Comparison of ENCODE assay signal across 35 cellular contexts in genomic region chr10:36168777-36169176, GRCh38.
A peak's percentile ranks its signal among the peaks of the same experiment; 100 is the strongest.
DNase-seq lines count a peak whose midpoint lies in the region; ATAC-seq and TF ChIP-seq lines count a peak whose summit lies in the region.
"Had no signal": no experiment of that assay in that cellular context is flagged by ENCODE, and none has a peak within 500 bp of the region (broad histone marks: within the 10 kb centered on the region; RNA-seq: fewer than 3 reads in every experiment).

No MANE protein-coding gene starts in this region.

- peaks cover 48% of the 10 kb centered on the region for H3K4me1 ChIP-seq in GM23338 (ENCODE audit: insufficient read depth)
- H3K4me1 ChIP-seq in endodermal cell (ENCODE audit: control insufficient read depth, insufficient read depth, low read length) = peaks cover 7% of the 10 kb centered on the region
- H3K4me1 ChIP-seq in mesendoderm (ENCODE audit: control insufficient read depth, low read depth, low read length) = no peaks in the 10 kb centered on the region
- peaks cover 0 to 7% of the 10 kb centered on the region in 2 experiments for H3K4me1 ChIP-seq in trophoblast cell (ENCODE audit: control insufficient read depth in 1 of 2, insufficient read depth in 2 of 2, low read length in 2 of 2)
- H3K4me1 ChIP-seq: BE2C, Caco-2 had no signal

- H3K27ac Mint-ChIP-seq in GM23338 = no peak overlapping the region
- H3K27ac Mint-ChIP-seq in endodermal cell = peak overlapping the region; percentile 21
- H3K27ac Mint-ChIP-seq: B cell; CD14-positive monocyte; CD4-positive, alpha-beta memory T cell; CD4-positive, alpha-beta T cell; CD4-positive, CD25-positive, alpha-beta regulatory T cell; CD8-positive, alpha-beta memory T cell; CD8-positive, alpha-beta T cell had no signal

- H3K4me3 Mint-ChIP-seq in GM23338 = no peak overlapping the region
- H3K4me3 Mint-ChIP-seq in endodermal cell = no peak overlapping the region
- H3K4me3 Mint-ChIP-seq: B cell; CD14-positive monocyte; CD4-positive, alpha-beta memory T cell; CD4-positive, alpha-beta T cell; CD4-positive, CD25-positive, alpha-beta regulatory T cell; CD8-positive, alpha-beta memory T cell; CD8-positive, alpha-beta T cell had no signal

- H3K18ac ChIP-seq in mesendoderm (ENCODE audit: low read length) (no peak overlapping the region), trophoblast cell (ENCODE audit: low read length) (no peak overlapping the region)

- no peak overlapping the region for H4K12ac ChIP-seq in trophoblast cell (ENCODE audit: low read depth, low read length)

- H3K27me3 Mint-ChIP-seq in GM23338 (ENCODE audit: insufficient read depth, low read depth, poor library complexity) = no peaks in the 10 kb centered on the region
- no peaks in the 10 kb centered on the region for H3K27me3 Mint-ChIP-seq in endodermal cell (ENCODE audit: insufficient read depth)
- H3K27me3 Mint-ChIP-seq: B cell; CD4-positive, alpha-beta memory T cell; CD4-positive, alpha-beta T cell; CD4-positive, CD25-positive, alpha-beta regulatory T cell; CD8-positive, alpha-beta memory T cell had no signal

- no peak overlapping the region for H3K4ac ChIP-seq in mesendoderm (ENCODE audit: low read depth, low read length)
- no peak overlapping the region for H3K4ac ChIP-seq in trophoblast cell (ENCODE audit: low read depth, low read length)

- ATAC-seq in GM23338 (no peak), HG02763 (IDR thresholded peaks at IDR 0.05; ENCODE audit: unreplicated experiment) (no peak)
- ATAC-seq: A549; CD8-positive, alpha-beta T cell had no signal

- H3K4me3 ChIP-seq in GM23338 (no peak overlapping the region), endodermal cell (ENCODE audit: low read length) (peak overlapping the region; percentile 22), mesendoderm (ENCODE audit: low read length) (no peak overlapping the region), trophoblast cell (ENCODE audit: low read depth, low read length) (no peak overlapping the region)
- H3K4me3 ChIP-seq: A549; BLaER1; BLaER1 treated with 17β-estradiol and CSF1 and Interleukin-3, amounts not matched to agents 10 nM and 100 nM had no signal

- no peaks in the 10 kb centered on the region for H3F3A ChIP-seq in GM23338 (replicated peaks; ENCODE audit: low read depth)

- H3K23ac ChIP-seq in mesendoderm (ENCODE audit: low read length) (no peak overlapping the region), trophoblast cell (ENCODE audit: low read length) (no peak overlapping the region)

- H3K27ac ChIP-seq in GM23338 (ENCODE audit: low read depth) (no peak overlapping the region), endodermal cell (ENCODE audit: low read depth, low read length) (no peak overlapping the region), mesendoderm (ENCODE audit: low read depth, low read length) (no peak overlapping the region), trophoblast cell (ENCODE audit: low read depth, low read length) (no peak overlapping the region)
- H3K27ac ChIP-seq: 22Rv1; A549; BLaER1; BLaER1 treated with 17β-estradiol and CSF1 and Interleukin-3, amounts not matched to agents 10 nM and 100 nM; C4-2B had no signal

- no peaks in the 10 kb centered on the region for H3K9me3 Mint-ChIP-seq in GM23338
- H3K9me3 Mint-ChIP-seq in endodermal cell = no peaks in the 10 kb centered on the region

- H3K4me2 ChIP-seq in GM23338 (peak overlapping the region; percentile 18; the same call in 1 of the 2 replicates), mesendoderm (ENCODE audit: low read length) (no peak overlapping the region), trophoblast cell (ENCODE audit: low read length) (no peak overlapping the region)
- H3K4me2 ChIP-seq: A549; BLaER1; BLaER1 treated with 17β-estradiol and CSF1 and Interleukin-3, amounts not matched to agents 10 nM and 100 nM had no signal

- no peak overlapping the region for H2BK5ac ChIP-seq in mesendoderm (ENCODE audit: low read length)
- no peak overlapping the region for H2BK5ac ChIP-seq in trophoblast cell (ENCODE audit: low read depth, low read length, poor library complexity)

- no peak overlapping the region for H4K5ac ChIP-seq in mesendoderm (ENCODE audit: low read length)

- H3K9me3 ChIP-seq in endodermal cell (ENCODE audit: control insufficient read depth, low read length) (no peaks in the 10 kb centered on the region), trophoblast cell (ENCODE audit: insufficient read depth, low read depth, low read length) (no peaks in the 10 kb centered on the region)
- H3K9me3 ChIP-seq: A549; BE2C; BLaER1; BLaER1 treated with 17β-estradiol and CSF1 and Interleukin-3, amounts not matched to agents 10 nM and 100 nM; Caco-2 had no signal

- WGBS in endodermal cell (ENCODE audit: insufficient coverage in 1 of 2, insufficient read length in 1 of 2), 2 experiments = 43% methylated on average over 2 of the region's 2 CpGs; no CpG with 5 or more reads in 1 of the 2 experiments
- WGBS in mesendoderm (ENCODE audit: extremely low coverage, insufficient coverage, low lambda C conversion rate) = no CpG with 5 or more reads among the region's 2 CpGs
- no CpG with 5 or more reads among the region's 2 CpGs for WGBS in trophoblast cell (ENCODE audit: extremely low coverage, insufficient coverage, insufficient read length)

- H3K14ac ChIP-seq in trophoblast cell (ENCODE audit: low read length) = no peak overlapping the region

- DNase-seq in GM23338 (ENCODE audit: low spot score) = no peak
- peak; percentile 60 for DNase-seq in endodermal cell
- peak; percentile 82 for DNase-seq in mesendoderm
- no peak for DNase-seq in trophoblast cell
- DNase-seq in stimulated activated CD4-positive, alpha-beta T cell treated with anti-CD3 and anti-CD28 coated beads, Interleukin-2, amount 100 ng/mL, for 24 hours = no peak
- DNase-seq in hypothalamus (lab: John Stamatoyannopoulos, UW) = no peak
- DNase-seq in ureter (ENCODE audit: low spot score) = no peak
- DNase-seq: 8988T; ACHN; AML-193; BE2C; C1 segment of cervical spinal cord; Caco-2; Calu3; CD4-positive, alpha-beta memory T cell; CD4-positive, alpha-beta T cell; CD4-positive, CD25-positive, alpha-beta regulatory T cell; CD8-positive, alpha-beta memory T cell; CD8-positive, alpha-beta T cell; COR-L47; DMS 273 treated with DMSO at 0.1 percent for 48 hours; DMS153; DMS53; DMS79; DMS79 treated with DMSO at 0.1 percent for 48 hours; DND-41; EL had no signal

- no peak overlapping the region for H2AK5ac ChIP-seq in mesendoderm (ENCODE audit: low read length)
- H2AK5ac ChIP-seq in trophoblast cell (ENCODE audit: low read length) = no peak overlapping the region

- H4K20me1 ChIP-seq in GM23338 (replicated peaks; ENCODE audit: insufficient read depth) = no peaks in the 10 kb centered on the region
- H4K20me1 ChIP-seq: BLaER1; BLaER1 treated with 17β-estradiol and CSF1 and Interleukin-3, amounts not matched to agents 10 nM and 100 nM had no signal

- no peaks in the 10 kb centered on the region for H3K79me1 ChIP-seq in mesendoderm (ENCODE audit: low read length)
- H3K79me1 ChIP-seq in trophoblast cell (ENCODE audit: low read length) = peaks cover 8% of the 10 kb centered on the region

- H3K9me2 ChIP-seq in GM23338 (ENCODE audit: insufficient read depth) = no peaks in the 10 kb centered on the region

- no peaks in the 10 kb centered on the region for H3K36me3 Mint-ChIP-seq in GM23338 (ENCODE audit: low read depth)
- H3K36me3 Mint-ChIP-seq in endodermal cell (ENCODE audit: low read depth) = no peaks in the 10 kb centered on the region
- H3K36me3 Mint-ChIP-seq: CD14-positive monocyte; CD4-positive, alpha-beta memory T cell; CD4-positive, CD25-positive, alpha-beta regulatory T cell; CD8-positive, alpha-beta memory T cell; CD8-positive, alpha-beta T cell had no signal

- H3K56ac ChIP-seq in mesendoderm (ENCODE audit: low read length) = no peak overlapping the region

- no peaks in the 10 kb centered on the region for H3K27me3 ChIP-seq in GM23338 (ENCODE audit: insufficient read depth)
- no peaks in the 10 kb centered on the region for H3K27me3 ChIP-seq in endodermal cell (ENCODE audit: control insufficient read depth, insufficient read depth, low read length, poor library complexity, severe bottlenecking)
- H3K27me3 ChIP-seq in mesendoderm (ENCODE audit: insufficient read depth, low read length, poor library complexity) = no peaks in the 10 kb centered on the region
- H3K27me3 ChIP-seq in trophoblast cell (ENCODE audit: insufficient read depth, low read length) = no peaks in the 10 kb centered on the region
- H3K27me3 ChIP-seq: BE2C; BLaER1; BLaER1 treated with 17β-estradiol and CSF1 and Interleukin-3, amounts not matched to agents 10 nM and 100 nM had no signal

- H3K36me3 ChIP-seq in GM23338 (ENCODE audit: insufficient read depth) (no peaks in the 10 kb centered on the region), endodermal cell (ENCODE audit: control insufficient read depth, insufficient read depth, low read length) (no peaks in the 10 kb centered on the region), mesendoderm (ENCODE audit: control insufficient read depth, insufficient read depth, low read length) (no peaks in the 10 kb centered on the region), trophoblast cell (ENCODE audit: control insufficient read depth in 1 of 2, insufficient read depth in 2 of 2, low read length in 2 of 2) (no peaks in the 10 kb centered on the region)
- H3K36me3 ChIP-seq: BE2C; BLaER1; BLaER1 treated with 17β-estradiol and CSF1 and Interleukin-3, amounts not matched to agents 10 nM and 100 nM had no signal

- H2BK12ac ChIP-seq in trophoblast cell (ENCODE audit: low read length) = peak overlapping the region; percentile 27

- H3K4me1 Mint-ChIP-seq in GM23338 = peaks cover 51% of the 10 kb centered on the region
- H3K4me1 Mint-ChIP-seq in endodermal cell = peaks cover 41% of the 10 kb centered on the region
- H3K4me1 Mint-ChIP-seq: B cell; CD4-positive, alpha-beta memory T cell; CD4-positive, CD25-positive, alpha-beta regulatory T cell; CD8-positive, alpha-beta memory T cell had no signal

- H2BK15ac ChIP-seq in mesendoderm (replicated peaks; ENCODE audit: low read depth) = no peak overlapping the region

- H4K8ac ChIP-seq in mesendoderm (ENCODE audit: low read depth, low read length) (no peak overlapping the region), trophoblast cell (ENCODE audit: low read depth, low read length) (no peak overlapping the region)

- H2AFZ ChIP-seq in GM23338 = no peak overlapping the region
- no peak overlapping the region for H2AFZ ChIP-seq in trophoblast cell (ENCODE audit: insufficient read depth, low read length, poor library complexity)

- H3K79me2 ChIP-seq in GM23338 (replicated peaks; ENCODE audit: insufficient read depth) (no peaks in the 10 kb centered on the region), mesendoderm (ENCODE audit: control insufficient read depth, insufficient read depth, low read length) (no peaks in the 10 kb centered on the region), trophoblast cell (ENCODE audit: control insufficient read depth, insufficient read depth, low read length, poor library complexity) (no peaks in the 10 kb centered on the region)

- peak overlapping the region; percentile 19 for H4K91ac ChIP-seq in trophoblast cell (ENCODE audit: low read depth, low read length)

- no peak for TF ChIP-seq CTCF in GM23338 (conservative IDR thresholded peaks at IDR 0.05; ENCODE audit: low read depth in 2 of 2)
- no peak for TF ChIP-seq CTCF in endodermal cell (conservative IDR thresholded peaks at IDR 0.05)

- H2BK120ac ChIP-seq in mesendoderm (ENCODE audit: low read depth, low read length) (no peak overlapping the region), trophoblast cell (ENCODE audit: insufficient read depth, low read length, poor library complexity) (no peak overlapping the region)

- H3K9ac ChIP-seq in endodermal cell (ENCODE audit: extremely low read depth, low read length, poor library complexity, severe bottlenecking) = no peak overlapping the region
- no peak overlapping the region for H3K9ac ChIP-seq in mesendoderm (ENCODE audit: low read length)
- no peak overlapping the region for H3K9ac ChIP-seq in trophoblast cell (ENCODE audit: low read length)
- H3K9ac ChIP-seq: BLaER1; BLaER1 treated with 17β-estradiol and CSF1 and Interleukin-3, amounts not matched to agents 10 nM and 100 nM had no signal

Comparison
In these comparisons a context has a peak if more than half of its experiments do, and no peak if none do; other contexts are left out.
1. DNase-seq: peak in endodermal cell (single experiment) and mesendoderm (single experiment); none in GM23338 (single experiment), trophoblast cell (0 of 2), stimulated activated CD4-positive, alpha-beta T cell treated with anti-CD3 and anti-CD28 coated beads, Interleukin-2, amount 100 ng/mL, for 24 hours (0 of 2), hypothalamus (0 of 51) and ureter (single experiment).